Comparison of ENCODE assay signal across 8 cellular contexts in the genomic region with DNA sequence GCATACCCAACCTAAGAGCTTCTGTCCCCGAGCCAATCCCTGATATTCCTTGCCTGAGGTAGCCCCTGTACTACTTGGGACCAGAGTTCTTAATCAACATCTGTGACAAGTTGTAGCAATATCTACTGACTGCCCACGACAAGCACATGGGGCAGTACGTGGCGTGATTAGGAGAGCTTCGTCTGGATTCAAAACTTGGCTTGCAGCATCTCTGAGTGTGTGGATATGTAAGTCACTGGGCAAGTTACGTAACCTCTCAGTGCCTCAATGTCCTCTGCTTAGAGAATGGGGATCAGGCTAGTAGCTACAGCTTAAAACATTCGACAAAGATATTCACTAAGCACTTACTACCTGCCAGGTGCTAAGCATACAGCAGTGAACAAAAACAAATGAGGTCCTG. TPM values are rescaled to one million over a fixed set of nuclear protein-coding genes. Genes with fewer than 3 reads are reported as not detected.
DNase-seq lines count a peak whose midpoint lies in the region; ATAC-seq and TF ChIP-seq lines count a peak whose summit lies in the region.

No MANE protein-coding gene starts in this region.

- peak; percentile 26 for DNase-seq in AG04450 (ENCODE audit: low read depth, low spot score)
- DNase-seq in Panc1 (ENCODE audit: low read depth, low spot score), result no peak
- peak; percentile 90 for DNase-seq in fibroblast of gingiva (ENCODE audit: low read depth)
- DNase-seq in osteoblast (ENCODE audit: insufficient read length, low spot score, missing footprints), result peak; percentile 91
- no peak for DNase-seq in NCI-H187 (lab: John Stamatoyannopoulos, UW)
- no peak for DNase-seq in activated CD4-positive, alpha-beta T cell treated with anti-CD3 and anti-CD28 coated beads, Interleukin-2, amount 10 ng/mL, durations not matched to agents 7 days and 5 days
- DNase-seq in NCI-H1417 treated with DMSO at 0.1 percent for 48 hours (lab: John Stamatoyannopoulos, UW), result no peak

- H3K4me3 ChIP-seq in AG04450 (ENCODE audit: low read depth, low read length) (no peak overlapping the region), Panc1 (ENCODE audit: low read depth in 2 of 2, low read length in 2 of 2) (peak overlapping the region in 1 of 2 experiments; percentile 11; a peak in 1 of 4 replicates), osteoblast (ENCODE audit: insufficient read depth, low read length) (peak overlapping the region; percentile 31)

- peaks cover 9% of the 10 kb centered on the region for H3K27me3 Mint-ChIP-seq in activated CD4-positive, alpha-beta T cell treated with anti-CD3 and anti-CD28 coated beads, Interleukin-2, amount 10 ng/mL, durations not matched to agents 7 days and 5 days

- in situ Hi-C loops in Panc1 (cut with HindIII; ENCODE audit: low pct_unique_long_range_greater_than_20kb, low sequenced_read_pairs), result no loop called here

- no peak overlapping the region for H3K4me3 Mint-ChIP-seq in activated CD4-positive, alpha-beta T cell treated with anti-CD3 and anti-CD28 coated beads, Interleukin-2, amount 10 ng/mL, durations not matched to agents 7 days and 5 days

- H3K9me3 ChIP-seq in AG04450 (ENCODE audit: control insufficient read depth, insufficient read depth, low read length) (no peaks in the 10 kb centered on the region), Panc1 (ENCODE audit: control insufficient read depth, insufficient read depth, low read depth, low read length) (no peaks in the 10 kb centered on the region), osteoblast (ENCODE audit: low read depth, low read length) (no peaks in the 10 kb centered on the region)

- TF ChIP-seq CTCF in AG04450 (IDR thresholded peaks at IDR 0.05; ENCODE audit: low read depth, low read length) (no peak), Panc1 (IDR thresholded peaks at IDR 0.05) (no peak), osteoblast (IDR thresholded peaks at IDR 0.05; ENCODE audit: extremely low read depth, low read depth, low read length) (no peak)

- H3K27me3 ChIP-seq in AG04450 (ENCODE audit: control insufficient read depth, insufficient read depth, low read length) (no peaks in the 10 kb centered on the region), Panc1 (ENCODE audit: control insufficient read depth, insufficient read depth, low read length) (no peaks in the 10 kb centered on the region), osteoblast (ENCODE audit: insufficient read depth, low read length) (no peaks in the 10 kb centered on the region)

- H2AFZ ChIP-seq in osteoblast (ENCODE audit: low read length), result no peak overlapping the region

- ATAC-seq in Panc1 (no peak), HG02642 (IDR thresholded peaks at IDR 0.05; ENCODE audit: poor library complexity, unreplicated experiment) (no peak)

- H3K36me3 Mint-ChIP-seq in activated CD4-positive, alpha-beta T cell treated with anti-CD3 and anti-CD28 coated beads, Interleukin-2, amount 10 ng/mL, durations not matched to agents 7 days and 5 days (ENCODE audit: low read depth), result no peaks in the 10 kb centered on the region

- peaks cover 10% of the 10 kb centered on the region for H4K20me1 ChIP-seq in osteoblast (ENCODE audit: insufficient read depth, low read length)

- POLR2A ChIA-PET in AG04450 (lab: Yijun Ruan, JAX), result interaction anchor here (1.3 to 1.9 kb wide), 4 partner anchors 12 to 23 kb away, joined by 3 to 9 read pairs (median 5); no protein-coding TSS in a partner anchor
- POLR2A ChIA-PET in Panc1 (lab: Charles Lee), result no interaction called here
- POLR2A ChIA-PET in activated CD4-positive, alpha-beta T cell treated with anti-CD3 and anti-CD28 coated beads, Interleukin-2, amount 10 ng/mL, durations not matched to agents 7 days and 5 days (lab: Charles Lee), result no interaction called here

- no peak overlapping the region for H3K27ac Mint-ChIP-seq in activated CD4-positive, alpha-beta T cell treated with anti-CD3 and anti-CD28 coated beads, Interleukin-2, amount 10 ng/mL, durations not matched to agents 7 days and 5 days

- peaks cover 92% of the 10 kb centered on the region for H3K79me2 ChIP-seq in osteoblast (ENCODE audit: insufficient read depth, low read length)

- no peaks in the 10 kb centered on the region for H3K9me3 Mint-ChIP-seq in activated CD4-positive, alpha-beta T cell treated with anti-CD3 and anti-CD28 coated beads, Interleukin-2, amount 10 ng/mL, durations not matched to agents 7 days and 5 days

- BruUV-seq in Panc1 (replicated peaks; lab: Mats Ljungman, UMichigan), result no TSS peak

- H3K4me1 ChIP-seq in Panc1 (ENCODE audit: control insufficient read depth, insufficient read depth, low read length) (peaks cover 59% of the 10 kb centered on the region), osteoblast (ENCODE audit: insufficient read depth, low read length) (peaks cover 67% of the 10 kb centered on the region)

- peak overlapping the region; percentile 95 for H3K27ac ChIP-seq in AG04450 (ENCODE audit: low read depth, low read length)
- H3K27ac ChIP-seq in Panc1 (ENCODE audit: low read length), result peak overlapping the region; percentile 95
- peak overlapping the region; percentile 98 for H3K27ac ChIP-seq in osteoblast (ENCODE audit: low read depth, low read length)

- H3K4me2 ChIP-seq in osteoblast (ENCODE audit: insufficient read depth, low read length), result peak overlapping the region; percentile 60

- CTCF ChIA-PET in AG04450 (lab: Charles Lee) (interaction anchor here (1.1 kb wide), 1 partner anchor 33 kb away, joined by 4 read pairs; no protein-coding TSS in a partner anchor), Panc1 (lab: Charles Lee) (no interaction called here)
- CTCF ChIA-PET in activated CD4-positive, alpha-beta T cell treated with anti-CD3 and anti-CD28 coated beads, Interleukin-2, amount 10 ng/mL, durations not matched to agents 7 days and 5 days (lab: Charles Lee), result no interaction called here

- peaks cover 5% of the 10 kb centered on the region for H3K4me1 Mint-ChIP-seq in activated CD4-positive, alpha-beta T cell treated with anti-CD3 and anti-CD28 coated beads, Interleukin-2, amount 10 ng/mL, durations not matched to agents 7 days and 5 days

- no peaks in the 10 kb centered on the region; the same call in 1 of the 2 replicates for H3K36me3 ChIP-seq in Panc1 (ENCODE audit: control insufficient read depth, insufficient read depth, low read length)
- H3K36me3 ChIP-seq in osteoblast (ENCODE audit: insufficient read depth, low read length), result peaks cover 22% of the 10 kb centered on the region

- intact Hi-C loops in Panc1 (cut with micrococcal nuclease; ENCODE audit: unreplicated experiment), result no loop called here

RNA-seq across cellular contexts. Expression of a gene that starts 5.0 kb away (rescaled TPM):
- polyA plus RNA-seq in AG04450 (2011; rRNA removed), result 9.7 and 13.2 TPM in 2 replicates
- polyA minus RNA-seq in AG04450 (2011; rRNA and poly(A)+ RNA removed), result 22.1 and 27.9 TPM in 2 replicates
- total RNA-seq in Panc1 (2021; ENCODE audit: unreplicated experiment), result 171 TPM
- 324 TPM for polyA plus RNA-seq in Panc1 (2012; ENCODE audit: insufficient read length)
- 220 and 265 TPM in 2 replicates for total RNA-seq in osteoblast
- total RNA-seq in activated CD4-positive, alpha-beta T cell treated with anti-CD3 and anti-CD28 coated beads, Interleukin-2, amount 10 ng/mL, durations not matched to agents 7 days and 5 days, result 1 to 10 TPM; 1.9 to 2.3 TPM

RNA-seq across cellular contexts. Expression of a gene that starts 44.7 kb away (rescaled TPM):
- polyA plus RNA-seq in AG04450 (2011; rRNA removed), result not detected in 2 replicates
- not detected in 2 replicates for polyA minus RNA-seq in AG04450 (2011; rRNA and poly(A)+ RNA removed)
- total RNA-seq in Panc1 (2021; ENCODE audit: unreplicated experiment) (3.4 TPM), osteoblast (not detected in 2 replicates)
- polyA plus RNA-seq in Panc1 (2012; ENCODE audit: insufficient read length), result not detected
- not detected for total RNA-seq in activated CD4-positive, alpha-beta T cell treated with anti-CD3 and anti-CD28 coated beads, Interleukin-2, amount 10 ng/mL, durations not matched to agents 7 days and 5 days

Comparison
In these comparisons a context has a peak if more than half of its experiments do, and no peak if none do; other contexts are left out.
1. DNase-seq: peak in AG04450 (single experiment), fibroblast of gingiva (single experiment) and osteoblast (single experiment); none in Panc1 (single experiment), NCI-H187 (0 of 2), activated CD4-positive, alpha-beta T cell treated with anti-CD3 and anti-CD28 coated beads, Interleukin-2, amount 10 ng/mL, durations not matched to agents 7 days and 5 days (single experiment) and NCI-H1417 treated with DMSO at 0.1 percent for 48 hours (single experiment).
2. RNA of a gene that starts 5.0 kb away (total RNA-seq): 220 to 265 TPM in osteoblast and 171 TPM in Panc1 (single experiment); 1.9 to 2.3 TPM in activated CD4-positive, alpha-beta T cell treated with anti-CD3 and anti-CD28 coated beads, Interleukin-2, amount 10 ng/mL, durations not matched to agents 7 days and 5 days; every median in the first group is over 10 times any median in the second.
3. Peak in every context shown above with its lines, with median percentiles within 50 percentile points of each other: H3K27ac ChIP-seq.